In genomic region chr11:8709777-8710176, GRCh38 we compare ENCODE assay signal across 16 cellular contexts. TPM values are rescaled to one million over a fixed set of nuclear protein-coding genes. Genes with fewer than 3 reads are reported as not detected.
DNase-seq lines count a peak whose midpoint lies in the region; ATAC-seq and TF ChIP-seq lines count a peak whose summit lies in the region.
"Had no signal": no experiment of that assay in that cellular context is flagged by ENCODE, and none has a peak within 500 bp of the region (broad histone marks: within the 10 kb centered on the region; RNA-seq: fewer than 3 reads in every experiment).

No MANE protein-coding gene starts in this region.

- H3K9me3 Mint-ChIP-seq in CD14-positive monocyte: peaks cover 0 to 5% (median 0%) of the 10 kb centered on the region in 7 donors
- H3K9me3 Mint-ChIP-seq in stimulated activated memory B cell treated with anti-CD40 and anti-IgM and Interleukin-4, amounts not matched to agents 10 μg/mL and 1 μg/mL and 100 μg/mL, for 72 hours: no peaks in the 10 kb centered on the region
- H3K9me3 Mint-ChIP-seq: stimulated activated naive CD8-positive, alpha-beta T cell treated with anti-CD3 and anti-CD28 coated beads, Interleukin-15, amount 100 ng/mL, for 72 hours had no signal

- H3K27me3 ChIP-seq in HUES6 (ENCODE audit: control insufficient read depth, insufficient read depth, low read length): no peaks in the 10 kb centered on the region
- no peaks in the 10 kb centered on the region for H3K27me3 ChIP-seq in muscle layer of colon (ENCODE audit: control insufficient read depth in 1 of 2, insufficient read depth in 2 of 2, low read length in 2 of 2)
- H3K27me3 ChIP-seq: foreskin keratinocyte had no signal

- H3K4me3 ChIP-seq in HUES6 (ENCODE audit: low read depth, low read length) (no peak overlapping the region), muscle layer of colon (ENCODE audit: low read depth in 1 of 2, low read length in 2 of 2) (no peak overlapping the region)

- no peak for TF ChIP-seq CTCF in CD14-positive monocyte (IDR thresholded peaks at IDR 0.05)

- H3K9me3 ChIP-seq in HUES6 (ENCODE audit: control insufficient read depth, insufficient read depth, low read depth, low read length) (no peaks in the 10 kb centered on the region), muscle layer of colon (ENCODE audit: low read length) (no peaks in the 10 kb centered on the region)

- H3K4me1 Mint-ChIP-seq in CD14-positive monocyte: peaks cover 16% of the 10 kb centered on the region
- no peaks in the 10 kb centered on the region for H3K4me1 Mint-ChIP-seq in stimulated activated memory B cell treated with anti-CD40 and anti-IgM and Interleukin-4, amounts not matched to agents 10 μg/mL and 1 μg/mL and 100 μg/mL, for 72 hours
- H3K4me1 Mint-ChIP-seq: activated CD4-positive, alpha-beta T cell treated with anti-CD3 and anti-CD28 coated beads for 36 hours; B cell; stimulated activated naive CD8-positive, alpha-beta T cell treated with anti-CD3 and anti-CD28 coated beads, Interleukin-15, amount 100 ng/mL, for 72 hours had no signal

- ATAC-seq in HG03095 (IDR thresholded peaks at IDR 0.05; ENCODE audit: unreplicated experiment): no peak
- no peak for ATAC-seq in stimulated activated memory B cell treated with anti-CD40 and anti-IgM and Interleukin-4, amounts not matched to agents 10 μg/mL and 1 μg/mL and 100 μg/mL, for 72 hours
- ATAC-seq: activated CD4-positive, alpha-beta T cell treated with anti-CD3 and anti-CD28 coated beads for 36 hours; foreskin keratinocyte; stimulated activated naive CD8-positive, alpha-beta T cell treated with anti-CD3 and anti-CD28 coated beads, Interleukin-15, amount 100 ng/mL, for 72 hours had no signal

- H3K36me3 ChIP-seq in HUES6 (ENCODE audit: control insufficient read depth, insufficient read depth, low read length) (peaks cover 21% of the 10 kb centered on the region), muscle layer of colon (ENCODE audit: insufficient read depth, low read length) (peaks cover 67% of the 10 kb centered on the region)

- intact Hi-C loops in CD14-positive monocyte (cut with micrococcal nuclease): no loop called here

- H3K9ac ChIP-seq in HUES6 (ENCODE audit: low read length) (no peak overlapping the region), muscle layer of colon (ENCODE audit: low read length) (peak overlapping the region; percentile 6)

- no peaks in the 10 kb centered on the region for H3K36me3 Mint-ChIP-seq in CD14-positive monocyte
- H3K36me3 Mint-ChIP-seq in stimulated activated memory B cell treated with anti-CD40 and anti-IgM and Interleukin-4, amounts not matched to agents 10 μg/mL and 1 μg/mL and 100 μg/mL, for 72 hours: peaks cover 7% of the 10 kb centered on the region

- H3K4me3 Mint-ChIP-seq in CD14-positive monocyte: no peak overlapping the region
- no peak overlapping the region for H3K4me3 Mint-ChIP-seq in stimulated activated memory B cell treated with anti-CD40 and anti-IgM and Interleukin-4, amounts not matched to agents 10 μg/mL and 1 μg/mL and 100 μg/mL, for 72 hours
- H3K4me3 Mint-ChIP-seq: activated CD4-positive, alpha-beta T cell treated with anti-CD3 and anti-CD28 coated beads for 36 hours; B cell; stimulated activated naive CD8-positive, alpha-beta T cell treated with anti-CD3 and anti-CD28 coated beads, Interleukin-15, amount 100 ng/mL, for 72 hours had no signal

- H3K27ac Mint-ChIP-seq in CD14-positive monocyte: no peak overlapping the region
- H3K27ac Mint-ChIP-seq in stimulated activated memory B cell treated with anti-CD40 and anti-IgM and Interleukin-4, amounts not matched to agents 10 μg/mL and 1 μg/mL and 100 μg/mL, for 72 hours: no peak overlapping the region
- H3K27ac Mint-ChIP-seq: activated CD4-positive, alpha-beta T cell treated with anti-CD3 and anti-CD28 coated beads for 36 hours; B cell; stimulated activated naive CD8-positive, alpha-beta T cell treated with anti-CD3 and anti-CD28 coated beads, Interleukin-15, amount 100 ng/mL, for 72 hours had no signal

- H3K27ac ChIP-seq in HUES6 (ENCODE audit: low read depth, low read length) (0 out of 2 replicates have a peak overlapping the region, but pooled peaks have one; percentile 67), cingulate gyrus (ENCODE audit: low read depth, low read length) (peak overlapping the region; percentile 79), muscle layer of colon (ENCODE audit: low read depth, low read length) (peak overlapping the region; percentile 99), substantia nigra (ENCODE audit: low read depth, low read length, poor library complexity, severe bottlenecking) (peak overlapping the region; percentile 2)
- H3K27ac ChIP-seq: foreskin keratinocyte, HL-60 had no signal

- H3K4me1 ChIP-seq in HUES6 (ENCODE audit: control insufficient read depth, insufficient read depth, low read length) (peaks cover 21% of the 10 kb centered on the region), muscle layer of colon (ENCODE audit: insufficient read depth, low read length) (peaks cover 64% of the 10 kb centered on the region)
- H3K4me1 ChIP-seq: foreskin keratinocyte had no signal

- DNase-seq in substantia nigra (lab: John Stamatoyannopoulos, UW) (no peak), NCI-H1436 (lab: John Stamatoyannopoulos, UW) (no peak), CD14-positive monocyte (ENCODE audit: low spot score) (no peak)
- DNase-seq: activated CD4-positive, alpha-beta T cell treated with anti-CD3 and anti-CD28 coated beads for 36 hours; foreskin keratinocyte; NCI-H2029 treated with DMSO at 0.1 percent for 48 hours; RPMI8226; stimulated activated naive CD8-positive, alpha-beta T cell treated with anti-CD3 and anti-CD28 coated beads, Interleukin-15, amount 100 ng/mL, for 72 hours; T-helper 2 cell had no signal

- no peaks in the 10 kb centered on the region for H3K27me3 Mint-ChIP-seq in CD14-positive monocyte (ENCODE audit: low read depth in 3 of 3)
- no peaks in the 10 kb centered on the region for H3K27me3 Mint-ChIP-seq in stimulated activated memory B cell treated with anti-CD40 and anti-IgM and Interleukin-4, amounts not matched to agents 10 μg/mL and 1 μg/mL and 100 μg/mL, for 72 hours
- H3K27me3 Mint-ChIP-seq: activated CD4-positive, alpha-beta T cell treated with anti-CD3 and anti-CD28 coated beads for 36 hours; B cell; stimulated activated naive CD8-positive, alpha-beta T cell treated with anti-CD3 and anti-CD28 coated beads, Interleukin-15, amount 100 ng/mL, for 72 hours had no signal

RNA-seq across cellular contexts. Expression of gene RPL27A, which starts 27.2 kb away (rescaled TPM):
- 1,000 to 10,000 TPM; 1,091 to 1,233 TPM for polyA plus RNA-seq in CD14-positive monocyte

RNA-seq across cellular contexts. Expression of gene TRIM66, which starts 27.3 kb away (rescaled TPM):
- polyA plus RNA-seq in CD14-positive monocyte: under 1 TPM; 0.04 to 0.47 TPM

Comparison
In these comparisons a context has a peak if more than half of its experiments do, and no peak if none do; other contexts are left out.
1. H3K27ac ChIP-seq: peak in every context shown above with its lines; median percentile 99 in muscle layer of colon; 79 in cingulate gyrus; 67 in HUES6; 2 in substantia nigra.